Comparison of ENCODE assay signal across 9 cellular contexts in the genomic region with DNA sequence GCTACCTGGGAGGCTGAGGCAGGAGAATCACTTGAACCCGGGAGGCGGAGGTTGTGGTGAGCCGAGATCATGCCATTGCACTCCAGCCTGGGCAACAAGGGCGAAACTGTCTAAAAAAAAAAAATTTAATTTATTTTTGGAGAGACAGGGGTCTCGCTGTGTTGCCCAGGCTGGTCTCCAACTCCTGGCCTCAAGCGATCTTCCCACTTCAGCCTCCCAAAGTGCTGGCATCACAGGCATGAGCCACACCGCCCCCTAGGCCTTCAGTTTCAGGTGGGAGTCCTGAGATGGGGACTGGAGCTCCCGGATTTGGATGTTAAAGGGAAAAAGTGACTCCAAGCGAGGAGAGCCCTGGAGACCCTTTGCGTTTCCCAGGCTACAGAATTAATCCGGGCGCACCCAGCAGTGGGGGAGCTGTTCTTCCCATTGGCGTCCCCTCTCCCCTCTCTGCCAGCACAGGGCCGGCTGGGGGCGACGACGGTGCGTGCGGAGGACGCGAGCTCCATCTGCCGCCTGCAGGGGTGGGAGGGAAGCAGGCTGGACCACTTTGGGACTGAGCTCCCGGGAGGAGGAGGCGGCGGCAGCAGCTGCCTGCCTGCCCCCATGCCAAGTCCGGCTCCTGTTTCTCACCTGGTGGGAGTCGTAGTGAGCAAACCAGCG. TPM values are rescaled to one million over a fixed set of nuclear protein-coding genes. Genes with fewer than 3 reads are reported as not detected.
DNase-seq lines count a peak whose midpoint lies in the region; ATAC-seq and TF ChIP-seq lines count a peak whose summit lies in the region.
"Had no signal": no experiment of that assay in that cellular context is flagged by ENCODE, and none has a peak within 500 bp of the region (broad histone marks: within the 10 kb centered on the region; RNA-seq: fewer than 3 reads in every experiment).

No MANE protein-coding gene starts in this region.

- no peak overlapping the region for H3K27ac ChIP-seq in GM23338 (ENCODE audit: low read depth)
- H3K27ac ChIP-seq: right lobe of liver had no signal

- H3K4me3 ChIP-seq in GM23338: peak overlapping the region; percentile 36; the same call in 1 of the 2 replicates
- H3K4me3 ChIP-seq: right lobe of liver had no signal

- peak; percentile 59 to 81 for TF ChIP-seq CTCF in GM23338 (conservative IDR thresholded peaks at IDR 0.05; ENCODE audit: low read depth in 2 of 2)

- no peak overlapping the region for H3K27ac Mint-ChIP-seq in GM23338

- H3K9me3 Mint-ChIP-seq in GM23338: peaks cover 11% of the 10 kb centered on the region

- H3F3A ChIP-seq in GM23338 (replicated peaks; ENCODE audit: low read depth): 0 out of 2 replicates have a peak, but pooled peaks cover 4% of the 10 kb centered on the region

- DNase-seq in COLO668 (lab: John Stamatoyannopoulos, UW; ENCODE audit: unreplicated experiment) (peak; percentile 35), GM23338 (ENCODE audit: low spot score) (peak; percentile 92), left kidney (ENCODE audit: low read depth, low spot score) (peak; percentile 73)
- DNase-seq in activated naive CD4-positive, alpha-beta T cell treated with anti-CD3 and anti-CD28 coated beads, Interleukin-2, amount 50 U/mL, for 16 hours: peak; percentile 19
- DNase-seq in activated effector memory CD4-positive, alpha-beta T cell treated with anti-CD3 and anti-CD28 coated beads, Interleukin-2, amount 50 U/mL, for 16 hours: no peak
- DNase-seq: cortex of kidney, right lobe of liver had no signal

- H3K27me3 Mint-ChIP-seq in GM23338 (ENCODE audit: insufficient read depth, low read depth, poor library complexity): peaks cover 9% of the 10 kb centered on the region

- H4K20me1 ChIP-seq in GM23338 (replicated peaks; ENCODE audit: insufficient read depth): no peaks in the 10 kb centered on the region

- peak overlapping the region; percentile 75 for H3K4me2 ChIP-seq in GM23338

- H3K4me1 Mint-ChIP-seq in GM23338: peaks cover 10% of the 10 kb centered on the region; the same call in 2 of the 3 replicates

- peak; percentile 91 for ATAC-seq in GM23338
- ATAC-seq in HG02588 (IDR thresholded peaks at IDR 0.05; ENCODE audit: unreplicated experiment): no peak
- ATAC-seq in GM21515 (IDR thresholded peaks at IDR 0.05; ENCODE audit: unreplicated experiment): no peak

- peaks cover 9% of the 10 kb centered on the region; the same call in 1 of the 2 replicates for H3K4me1 ChIP-seq in GM23338 (ENCODE audit: insufficient read depth)

- H2AFZ ChIP-seq in GM23338: peak overlapping the region; percentile 98

- H3K79me2 ChIP-seq in GM23338 (replicated peaks; ENCODE audit: insufficient read depth): no peaks in the 10 kb centered on the region

- peak overlapping the region; percentile 17; the same call in 1 of the 3 replicates for H3K4me3 Mint-ChIP-seq in GM23338

- no peaks in the 10 kb centered on the region for H3K36me3 ChIP-seq in GM23338 (ENCODE audit: insufficient read depth)
- H3K36me3 ChIP-seq: right lobe of liver had no signal

- no peaks in the 10 kb centered on the region for H3K27me3 ChIP-seq in GM23338 (ENCODE audit: insufficient read depth)
- H3K27me3 ChIP-seq: right lobe of liver had no signal

- peaks cover 5% of the 10 kb centered on the region; the same call in 1 of the 3 replicates for H3K36me3 Mint-ChIP-seq in GM23338 (ENCODE audit: low read depth)

- H3K9me2 ChIP-seq in GM23338 (ENCODE audit: insufficient read depth): no peaks in the 10 kb centered on the region

TF ChIP-seq in GM23338, 12 proteins besides CTCF, POLR2A, EP300 and RAD21 (continues in another document):
- TF ChIP-seq EZH2 (IDR thresholded peaks at IDR 0.05; ENCODE audit: low read depth, unreplicated experiment) (no peak), STAT1 (IDR thresholded peaks at IDR 0.05; ENCODE audit: unreplicated experiment) (no peak), POLR2AphosphoS5 (IDR thresholded peaks at IDR 0.05; ENCODE audit: low read depth) (no peak), ZNF331 (CRISPR knock-in tag; IDR thresholded peaks at IDR 0.05; ENCODE audit: low read depth) (no peak), JUNB (IDR thresholded peaks at IDR 0.05; ENCODE audit: unreplicated experiment) (no peak)
- TF ChIP-seq, protein P1, sequence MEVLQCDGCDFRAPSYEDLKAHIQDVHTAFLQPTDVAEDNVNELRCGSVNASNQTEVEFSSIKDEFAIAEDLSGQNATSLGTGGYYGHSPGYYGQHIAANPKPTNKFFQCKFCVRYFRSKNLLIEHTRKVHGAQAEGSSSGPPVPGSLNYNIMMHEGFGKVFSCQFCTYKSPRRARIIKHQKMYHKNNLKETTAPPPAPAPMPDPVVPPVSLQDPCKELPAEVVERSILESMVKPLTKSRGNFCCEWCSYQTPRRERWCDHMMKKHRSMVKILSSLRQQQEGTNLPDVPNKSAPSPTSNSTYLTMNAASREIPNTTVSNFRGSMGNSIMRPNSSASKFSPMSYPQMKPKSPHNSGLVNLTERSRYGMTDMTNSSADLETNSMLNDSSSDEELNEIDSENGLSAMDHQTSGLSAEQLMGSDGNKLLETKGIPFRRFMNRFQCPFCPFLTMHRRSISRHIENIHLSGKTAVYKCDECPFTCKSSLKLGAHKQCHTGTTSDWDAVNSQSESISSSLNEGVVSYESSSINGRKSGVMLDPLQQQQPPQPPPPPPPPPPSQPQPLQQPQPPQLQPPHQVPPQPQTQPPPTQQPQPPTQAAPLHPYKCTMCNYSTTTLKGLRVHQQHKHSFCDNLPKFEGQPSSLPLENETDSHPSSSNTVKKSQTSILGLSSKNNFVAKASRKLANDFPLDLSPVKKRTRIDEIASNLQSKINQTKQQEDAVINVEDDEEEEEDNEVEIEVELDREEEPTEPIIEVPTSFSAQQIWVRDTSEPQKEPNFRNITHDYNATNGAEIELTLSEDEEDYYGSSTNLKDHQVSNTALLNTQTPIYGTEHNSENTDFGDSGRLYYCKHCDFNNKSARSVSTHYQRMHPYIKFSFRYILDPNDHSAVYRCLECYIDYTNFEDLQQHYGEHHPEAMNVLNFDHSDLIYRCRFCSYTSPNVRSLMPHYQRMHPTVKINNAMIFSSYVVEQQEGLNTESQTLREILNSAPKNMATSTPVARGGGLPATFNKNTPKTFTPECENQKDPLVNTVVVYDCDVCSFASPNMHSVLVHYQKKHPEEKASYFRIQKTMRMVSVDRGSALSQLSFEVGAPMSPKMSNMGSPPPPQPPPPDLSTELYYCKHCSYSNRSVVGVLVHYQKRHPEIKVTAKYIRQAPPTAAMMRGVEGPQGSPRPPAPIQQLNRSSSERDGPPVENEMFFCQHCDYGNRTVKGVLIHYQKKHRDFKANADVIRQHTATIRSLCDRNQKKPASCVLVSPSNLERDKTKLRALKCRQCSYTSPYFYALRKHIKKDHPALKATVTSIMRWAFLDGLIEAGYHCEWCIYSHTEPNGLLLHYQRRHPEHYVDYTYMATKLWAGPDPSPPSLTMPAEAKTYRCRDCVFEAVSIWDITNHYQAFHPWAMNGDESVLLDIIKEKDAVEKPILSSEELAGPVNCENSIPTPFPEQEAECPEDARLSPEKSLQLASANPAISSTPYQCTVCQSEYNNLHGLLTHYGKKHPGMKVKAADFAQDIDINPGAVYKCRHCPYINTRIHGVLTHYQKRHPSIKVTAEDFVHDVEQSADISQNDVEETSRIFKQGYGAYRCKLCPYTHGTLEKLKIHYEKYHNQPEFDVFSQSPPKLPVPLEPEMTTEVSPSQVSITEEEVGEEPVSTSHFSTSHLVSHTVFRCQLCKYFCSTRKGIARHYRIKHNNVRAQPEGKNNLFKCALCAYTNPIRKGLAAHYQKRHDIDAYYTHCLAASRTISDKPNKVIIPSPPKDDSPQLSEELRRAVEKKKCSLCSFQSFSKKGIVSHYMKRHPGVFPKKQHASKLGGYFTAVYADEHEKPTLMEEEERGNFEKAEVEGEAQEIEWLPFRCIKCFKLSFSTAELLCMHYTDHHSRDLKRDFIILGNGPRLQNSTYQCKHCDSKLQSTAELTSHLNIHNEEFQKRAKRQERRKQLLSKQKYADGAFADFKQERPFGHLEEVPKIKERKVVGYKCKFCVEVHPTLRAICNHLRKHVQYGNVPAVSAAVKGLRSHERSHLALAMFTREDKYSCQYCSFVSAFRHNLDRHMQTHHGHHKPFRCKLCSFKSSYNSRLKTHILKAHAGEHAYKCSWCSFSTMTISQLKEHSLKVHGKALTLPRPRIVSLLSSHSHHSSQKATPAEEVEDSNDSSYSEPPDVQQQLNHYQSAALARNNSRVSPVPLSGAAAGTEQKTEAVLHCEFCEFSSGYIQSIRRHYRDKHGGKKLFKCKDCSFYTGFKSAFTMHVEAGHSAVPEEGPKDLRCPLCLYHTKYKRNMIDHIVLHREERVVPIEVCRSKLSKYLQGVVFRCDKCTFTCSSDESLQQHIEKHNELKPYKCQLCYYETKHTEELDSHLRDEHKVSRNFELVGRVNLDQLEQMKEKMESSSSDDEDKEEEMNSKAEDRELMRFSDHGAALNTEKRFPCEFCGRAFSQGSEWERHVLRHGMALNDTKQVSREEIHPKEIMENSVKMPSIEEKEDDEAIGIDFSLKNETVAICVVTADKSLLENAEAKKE (CRISPR knock-in tag; IDR thresholded peaks at IDR 0.05): no peak
- TF ChIP-seq, protein P2, sequence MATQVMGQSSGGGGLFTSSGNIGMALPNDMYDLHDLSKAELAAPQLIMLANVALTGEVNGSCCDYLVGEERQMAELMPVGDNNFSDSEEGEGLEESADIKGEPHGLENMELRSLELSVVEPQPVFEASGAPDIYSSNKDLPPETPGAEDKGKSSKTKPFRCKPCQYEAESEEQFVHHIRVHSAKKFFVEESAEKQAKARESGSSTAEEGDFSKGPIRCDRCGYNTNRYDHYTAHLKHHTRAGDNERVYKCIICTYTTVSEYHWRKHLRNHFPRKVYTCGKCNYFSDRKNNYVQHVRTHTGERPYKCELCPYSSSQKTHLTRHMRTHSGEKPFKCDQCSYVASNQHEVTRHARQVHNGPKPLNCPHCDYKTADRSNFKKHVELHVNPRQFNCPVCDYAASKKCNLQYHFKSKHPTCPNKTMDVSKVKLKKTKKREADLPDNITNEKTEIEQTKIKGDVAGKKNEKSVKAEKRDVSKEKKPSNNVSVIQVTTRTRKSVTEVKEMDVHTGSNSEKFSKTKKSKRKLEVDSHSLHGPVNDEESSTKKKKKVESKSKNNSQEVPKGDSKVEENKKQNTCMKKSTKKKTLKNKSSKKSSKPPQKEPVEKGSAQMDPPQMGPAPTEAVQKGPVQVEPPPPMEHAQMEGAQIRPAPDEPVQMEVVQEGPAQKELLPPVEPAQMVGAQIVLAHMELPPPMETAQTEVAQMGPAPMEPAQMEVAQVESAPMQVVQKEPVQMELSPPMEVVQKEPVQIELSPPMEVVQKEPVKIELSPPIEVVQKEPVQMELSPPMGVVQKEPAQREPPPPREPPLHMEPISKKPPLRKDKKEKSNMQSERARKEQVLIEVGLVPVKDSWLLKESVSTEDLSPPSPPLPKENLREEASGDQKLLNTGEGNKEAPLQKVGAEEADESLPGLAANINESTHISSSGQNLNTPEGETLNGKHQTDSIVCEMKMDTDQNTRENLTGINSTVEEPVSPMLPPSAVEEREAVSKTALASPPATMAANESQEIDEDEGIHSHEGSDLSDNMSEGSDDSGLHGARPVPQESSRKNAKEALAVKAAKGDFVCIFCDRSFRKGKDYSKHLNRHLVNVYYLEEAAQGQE (IDR thresholded peaks at IDR 0.05; ENCODE audit: unreplicated experiment): no peak

RNA-seq across cellular contexts. Expression of a gene that starts 49.3 kb away (rescaled TPM):
- 130 and 169 TPM in 2 replicates for total RNA-seq in GM23338 (2014; rRNA removed; shearing (Covaris generic))
- 39.9 and 42.3 TPM in 2 replicates for polyA plus RNA-seq in GM23338 (2016; fragmentation: Nextera tagmentation; extraction: Ambion mirVana)
